ENCODE assay signal across 1 cellular context in genomic region chr19:8247129-8247890, GRCh38. TPM values are rescaled to one million over a fixed set of nuclear protein-coding genes. Genes with fewer than 3 reads are reported as not detected.
"Had no signal": no experiment of that assay in that cellular context is flagged by ENCODE, and none has a peak within 500 bp of the region (broad histone marks: within the 10 kb centered on the region; RNA-seq: fewer than 3 reads in every experiment).

No MANE protein-coding gene starts in this region.

RNA-seq across cellular contexts. Expression of gene CERS4, which starts 38.1 kb away (rescaled TPM):
- total RNA-seq: LHCN-M2 had no signal
